1 cellular context compared by ENCODE assay signal in the genomic region with DNA sequence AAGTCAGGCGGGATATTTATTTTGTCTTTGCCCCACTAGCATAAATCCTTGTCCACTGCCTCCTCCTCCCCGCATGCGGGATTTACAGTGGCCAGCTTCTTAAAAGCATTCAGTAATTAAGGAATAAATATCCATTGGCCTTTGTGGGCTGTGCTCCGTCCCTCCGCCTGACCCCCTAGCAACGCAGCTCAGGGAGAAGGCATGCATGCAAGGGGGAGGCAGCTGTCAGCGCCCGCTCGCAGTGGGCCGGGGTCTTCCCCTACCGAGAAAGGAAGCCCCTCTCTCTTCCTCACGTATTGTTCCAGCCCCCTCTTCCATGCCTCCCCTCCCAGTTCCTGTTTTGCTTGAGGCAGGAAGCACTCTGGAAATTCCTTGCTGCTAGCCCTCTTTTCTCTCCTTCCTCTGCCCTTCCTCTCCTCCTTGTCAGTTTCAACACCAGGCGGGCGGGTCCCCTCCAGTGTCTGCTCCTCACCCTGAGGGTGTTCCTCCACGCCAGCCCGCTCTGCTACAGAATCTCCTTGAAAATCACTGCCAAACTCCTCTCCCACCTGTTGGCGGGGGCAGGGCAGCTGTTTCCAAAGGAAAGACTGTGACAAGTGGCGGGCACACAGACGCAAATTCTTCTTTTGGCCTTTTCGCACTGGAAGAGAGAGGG.
TF ChIP-seq lines count a peak whose summit lies in the region.

No MANE protein-coding gene starts in this region.

TF ChIP-seq in HepG2, 621 proteins besides CTCF, POLR2A, EP300 and RAD21:
- TF ChIP-seq, protein P1, sequence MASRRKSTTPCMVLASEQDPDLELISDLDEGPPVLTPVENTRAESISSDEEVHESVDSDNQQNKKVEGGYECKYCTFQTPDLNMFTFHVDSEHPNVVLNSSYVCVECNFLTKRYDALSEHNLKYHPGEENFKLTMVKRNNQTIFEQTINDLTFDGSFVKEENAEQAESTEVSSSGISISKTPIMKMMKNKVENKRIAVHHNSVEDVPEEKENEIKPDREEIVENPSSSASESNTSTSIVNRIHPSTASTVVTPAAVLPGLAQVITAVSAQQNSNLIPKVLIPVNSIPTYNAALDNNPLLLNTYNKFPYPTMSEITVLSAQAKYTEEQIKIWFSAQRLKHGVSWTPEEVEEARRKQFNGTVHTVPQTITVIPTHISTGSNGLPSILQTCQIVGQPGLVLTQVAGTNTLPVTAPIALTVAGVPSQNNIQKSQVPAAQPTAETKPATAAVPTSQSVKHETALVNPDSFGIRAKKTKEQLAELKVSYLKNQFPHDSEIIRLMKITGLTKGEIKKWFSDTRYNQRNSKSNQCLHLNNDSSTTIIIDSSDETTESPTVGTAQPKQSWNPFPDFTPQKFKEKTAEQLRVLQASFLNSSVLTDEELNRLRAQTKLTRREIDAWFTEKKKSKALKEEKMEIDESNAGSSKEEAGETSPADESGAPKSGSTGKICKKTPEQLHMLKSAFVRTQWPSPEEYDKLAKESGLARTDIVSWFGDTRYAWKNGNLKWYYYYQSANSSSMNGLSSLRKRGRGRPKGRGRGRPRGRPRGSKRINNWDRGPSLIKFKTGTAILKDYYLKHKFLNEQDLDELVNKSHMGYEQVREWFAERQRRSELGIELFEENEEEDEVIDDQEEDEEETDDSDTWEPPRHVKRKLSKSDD (CRISPR knock-in tag; IDR thresholded peaks at IDR 0.05; ENCODE audit: low read depth): no peak
- TF ChIP-seq ZKSCAN1 (IDR thresholded peaks at IDR 0.05; ENCODE audit: low read length): no peak
- TF ChIP-seq, protein P2, sequence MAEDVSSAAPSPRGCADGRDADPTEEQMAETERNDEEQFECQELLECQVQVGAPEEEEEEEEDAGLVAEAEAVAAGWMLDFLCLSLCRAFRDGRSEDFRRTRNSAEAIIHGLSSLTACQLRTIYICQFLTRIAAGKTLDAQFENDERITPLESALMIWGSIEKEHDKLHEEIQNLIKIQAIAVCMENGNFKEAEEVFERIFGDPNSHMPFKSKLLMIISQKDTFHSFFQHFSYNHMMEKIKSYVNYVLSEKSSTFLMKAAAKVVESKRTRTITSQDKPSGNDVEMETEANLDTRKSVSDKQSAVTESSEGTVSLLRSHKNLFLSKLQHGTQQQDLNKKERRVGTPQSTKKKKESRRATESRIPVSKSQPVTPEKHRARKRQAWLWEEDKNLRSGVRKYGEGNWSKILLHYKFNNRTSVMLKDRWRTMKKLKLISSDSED (CRISPR knock-in tag; IDR thresholded peaks at IDR 0.05): no peak
- no peak for TF ChIP-seq ZSCAN12 (CRISPR knock-in tag; IDR thresholded peaks at IDR 0.05)
- TF ChIP-seq CEBPG (CRISPR knock-in tag; IDR thresholded peaks at IDR 0.05): no peak
- no peak for TF ChIP-seq ZC3H4 (CRISPR knock-in tag; IDR thresholded peaks at IDR 0.05; ENCODE audit: borderline replicate concordance)
- no peak for TF ChIP-seq ZNF317 (CRISPR knock-in tag; IDR thresholded peaks at IDR 0.05)
- no peak for TF ChIP-seq MED1 (CRISPR knock-in tag; IDR thresholded peaks at IDR 0.05)
- TF ChIP-seq FOXC1 (CRISPR knock-in tag; IDR thresholded peaks at IDR 0.05; ENCODE audit: borderline replicate concordance): no peak
- TF ChIP-seq MED13 (CRISPR knock-in tag; IDR thresholded peaks at IDR 0.05): no peak
- TF ChIP-seq, protein P3, sequence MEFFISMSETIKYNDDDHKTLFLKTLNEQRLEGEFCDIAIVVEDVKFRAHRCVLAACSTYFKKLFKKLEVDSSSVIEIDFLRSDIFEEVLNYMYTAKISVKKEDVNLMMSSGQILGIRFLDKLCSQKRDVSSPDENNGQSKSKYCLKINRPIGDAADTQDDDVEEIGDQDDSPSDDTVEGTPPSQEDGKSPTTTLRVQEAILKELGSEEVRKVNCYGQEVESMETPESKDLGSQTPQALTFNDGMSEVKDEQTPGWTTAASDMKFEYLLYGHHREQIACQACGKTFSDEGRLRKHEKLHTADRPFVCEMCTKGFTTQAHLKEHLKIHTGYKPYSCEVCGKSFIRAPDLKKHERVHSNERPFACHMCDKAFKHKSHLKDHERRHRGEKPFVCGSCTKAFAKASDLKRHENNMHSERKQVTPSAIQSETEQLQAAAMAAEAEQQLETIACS (CRISPR knock-in tag; IDR thresholded peaks at IDR 0.05): no peak
- TF ChIP-seq CCAR2 (optimal IDR thresholded peaks at IDR 0.05; ENCODE audit: low read depth, low read length): no peak
- no peak for TF ChIP-seq ZSCAN25 (CRISPR knock-in tag; IDR thresholded peaks at IDR 0.05)
- no peak for TF ChIP-seq NFKBIZ (CRISPR knock-in tag; IDR thresholded peaks at IDR 0.05)
- no peak for TF ChIP-seq RFX5 (IDR thresholded peaks at IDR 0.05; ENCODE audit: low read depth, low read length)
- no peak for TF ChIP-seq NFKB2 (CRISPR knock-in tag; IDR thresholded peaks at IDR 0.05; ENCODE audit: borderline replicate concordance)
